17 cellular contexts compared by ENCODE assay signal in the genomic region with DNA sequence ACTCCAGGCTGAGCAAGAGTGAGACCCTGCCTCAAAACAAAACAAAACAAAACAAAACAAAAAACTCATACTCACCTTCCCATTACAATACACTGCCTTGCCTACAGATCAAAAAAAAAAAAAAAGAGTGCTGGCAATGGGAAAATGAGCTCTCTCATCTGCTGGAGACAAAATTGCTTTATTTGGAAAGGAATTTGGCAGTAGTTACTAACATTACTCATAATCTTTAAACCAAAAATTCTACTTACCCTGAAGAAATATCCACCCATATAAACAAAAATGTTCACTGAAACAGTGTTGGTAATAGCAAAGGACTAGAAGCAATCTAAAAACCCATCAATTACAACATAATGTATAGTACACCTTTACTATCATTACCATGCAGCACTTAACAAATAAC.
DNase-seq lines count a peak whose midpoint lies in the region; ATAC-seq, FAIRE-seq and TF ChIP-seq lines count a peak whose summit lies in the region.
"Had no signal": no experiment of that assay in that cellular context is flagged by ENCODE, and none has a peak within 500 bp of the region (broad histone marks: within the 10 kb centered on the region; RNA-seq: fewer than 3 reads in every experiment).

No MANE protein-coding gene starts in this region.

- H3K56ac ChIP-seq in IMR-90 (ENCODE audit: extremely low read depth, insufficient read depth, low read length): no peak overlapping the region

- H3K4me1 ChIP-seq in IMR-90 (ENCODE audit: control insufficient read depth, insufficient read depth, low read length) (peaks cover 3% of the 10 kb centered on the region), esophagus muscularis mucosa (peaks cover 0 to 38% (median 35%) of the 10 kb centered on the region in 4 donors), hepatocyte (ENCODE audit: insufficient read depth) (no peaks in the 10 kb centered on the region)
- H3K4me1 ChIP-seq: BE2C had no signal

- H3K27ac Mint-ChIP-seq in activated CD4-positive, alpha-beta T cell treated with anti-CD3 and anti-CD28 coated beads for 36 hours: no peak overlapping the region
- H3K27ac Mint-ChIP-seq: activated CD4-positive, alpha-beta memory T cell treated with anti-CD3 and anti-CD28 coated beads for 36 hours had no signal

- H2BK20ac ChIP-seq in IMR-90 (ENCODE audit: low read depth, low read length): peak overlapping the region; percentile 94

- H3K4me1 Mint-ChIP-seq in activated CD4-positive, alpha-beta T cell treated with anti-CD3 and anti-CD28 coated beads for 36 hours: peaks cover 4% of the 10 kb centered on the region

- in situ Hi-C loops in IMR-90 (cut with MboI; ENCODE audit: low sequenced_read_pairs): no loop called here

- H3K27me3 ChIP-seq in IMR-90 (ENCODE audit: control insufficient read depth, insufficient read depth, low read length) (no peaks in the 10 kb centered on the region), esophagus muscularis mucosa (no peaks in the 10 kb centered on the region), hepatocyte (no peaks in the 10 kb centered on the region)
- H3K27me3 ChIP-seq: BE2C had no signal

- POLR2A ChIA-PET in IMR-90 (lab: Charles Lee; ENCODE audit: unreplicated experiment): interaction anchor here (0.6 kb wide), 1 partner anchor 214 kb away, joined by 4 read pairs; no protein-coding TSS in a partner anchor
- POLR2A ChIA-PET in activated CD4-positive, alpha-beta T cell treated with anti-CD3 and anti-CD28 coated beads for 36 hours (lab: Charles Lee): interaction anchor here (0.6 kb wide), 1 partner anchor 59 kb away, joined by 3 read pairs; no protein-coding TSS in a partner anchor

- H3K9ac ChIP-seq in IMR-90 (ENCODE audit: low read depth, low read length): no peak overlapping the region

- intact Hi-C loops in IMR-90 (cut with micrococcal nuclease): no loop called here
- intact Hi-C loops in esophagus muscularis mucosa (cut with DNase I): no loop called here
- intact Hi-C loops in activated CD4-positive, alpha-beta T cell treated with anti-CD3 and anti-CD28 coated beads for 36 hours (cut with DNase I, micrococcal nuclease): no loop called here

- H2BK5ac ChIP-seq in IMR-90 (ENCODE audit: low read depth, low read length, poor library complexity, severe bottlenecking): peak overlapping the region; percentile 90

- ATAC-seq in IMR-90 (ENCODE audit: low read depth): peak; percentile 82
- ATAC-seq in activated CD4-positive, alpha-beta T cell treated with anti-CD3 and anti-CD28 coated beads for 36 hours: no peak

- 0 out of 2 replicates have a peak, but pooled peaks cover 1% of the 10 kb centered on the region for H3K36me3 ChIP-seq in IMR-90 (ENCODE audit: control insufficient read depth, insufficient read depth, low read length)
- peaks cover 0 to 3% (median 0%) of the 10 kb centered on the region in 4 donors for H3K36me3 ChIP-seq in esophagus muscularis mucosa
- peaks cover 4% of the 10 kb centered on the region for H3K36me3 ChIP-seq in hepatocyte (replicated peaks; ENCODE audit: insufficient read depth, low read depth)
- H3K36me3 ChIP-seq: BE2C had no signal

- H3K36me3 Mint-ChIP-seq in activated CD4-positive, alpha-beta T cell treated with anti-CD3 and anti-CD28 coated beads for 36 hours (ENCODE audit: low read depth): peaks cover 50% of the 10 kb centered on the region

- no peak for TF ChIP-seq CTCF in IMR-90 (conservative IDR thresholded peaks at IDR 0.05; ENCODE audit: low read depth, low read length)
- no peak for TF ChIP-seq CTCF in esophagus muscularis mucosa (IDR thresholded peaks at IDR 0.05)
- TF ChIP-seq CTCF in hepatocyte (IDR thresholded peaks at IDR 0.05; ENCODE audit: poor library complexity): no peak

- no peaks in the 10 kb centered on the region for H3K79me2 ChIP-seq in hepatocyte

- H2AFZ ChIP-seq in IMR-90 (replicated peaks; ENCODE audit: low read length, poor library complexity) (no peak overlapping the region), hepatocyte (no peak overlapping the region)

- no peak for TF ChIP-seq EP300 in esophagus muscularis mucosa (IDR thresholded peaks at IDR 0.05)

- peak overlapping the region; percentile 91 for H2AK5ac ChIP-seq in IMR-90 (ENCODE audit: low read depth, low read length)

- H3K9me3 Mint-ChIP-seq in activated CD4-positive, alpha-beta T cell treated with anti-CD3 and anti-CD28 coated beads for 36 hours (ENCODE audit: low read depth): peaks cover 7% of the 10 kb centered on the region

- TF ChIP-seq RAD21 in IMR-90 (IDR thresholded peaks at IDR 0.05; ENCODE audit: low read length): no peak

- H3K4me2 ChIP-seq in IMR-90 (ENCODE audit: low read depth, low read length): peak overlapping the region; percentile 52; the same call in 1 of the 2 replicates
- H3K4me2 ChIP-seq in hepatocyte: no peak overlapping the region

- H3K9me2 ChIP-seq in hepatocyte (replicated peaks; ENCODE audit: insufficient read depth): no peaks in the 10 kb centered on the region

- H2AK9ac ChIP-seq in IMR-90 (replicated peaks; ENCODE audit: low read depth, low read length, poor library complexity): no peak overlapping the region

- H3K79me1 ChIP-seq in IMR-90 (ENCODE audit: low read depth in 1 of 2, low read length in 2 of 2): peaks cover 4 to 8% of the 10 kb centered on the region in 2 experiments; a peak in 2 of 4 replicates

- H4K91ac ChIP-seq in IMR-90 (ENCODE audit: insufficient read depth, low read depth, low read length): peak overlapping the region; percentile 87; the same call in 1 of the 2 replicates

- FAIRE-seq in frontal cortex (lab: Jason Lieb, UNC): no peak
- FAIRE-seq: GM12892 had no signal

- no peak overlapping the region for H3K4me3 Mint-ChIP-seq in activated CD4-positive, alpha-beta T cell treated with anti-CD3 and anti-CD28 coated beads for 36 hours
- H3K4me3 Mint-ChIP-seq: activated CD4-positive, alpha-beta memory T cell treated with anti-CD3 and anti-CD28 coated beads for 36 hours had no signal

- peak overlapping the region; percentile 91 for H3K4ac ChIP-seq in IMR-90 (ENCODE audit: low read depth, low read length)

- peak overlapping the region; percentile 78 for H3K18ac ChIP-seq in IMR-90 (ENCODE audit: low read depth, low read length)

- H2BK120ac ChIP-seq in IMR-90 (ENCODE audit: low read depth, low read length): peak overlapping the region; percentile 95

- TF ChIP-seq POLR2A in IMR-90 (IDR thresholded peaks at IDR 0.05; ENCODE audit: low read depth, low read length) (no peak), esophagus muscularis mucosa (IDR thresholded peaks at IDR 0.05; ENCODE audit: low read depth) (no peak)

- H4K5ac ChIP-seq in IMR-90 (ENCODE audit: low read depth, low read length): peak overlapping the region; percentile 77

- peak; percentile 75 for DNase-seq in AG08395 (ENCODE audit: low spot score)
- peak; percentile 85 for DNase-seq in IMR-90
- no peak for DNase-seq in esophagus muscularis mucosa (ENCODE audit: extremely low spot score)
- DNase-seq in myocyte (ENCODE audit: low read depth): peak; percentile 49
- no peak for DNase-seq in C1 segment of cervical spinal cord (lab: John Stamatoyannopoulos, UW)
- no peak for DNase-seq in activated CD4-positive, alpha-beta T cell treated with anti-CD3 and anti-CD28 coated beads for 36 hours
- no peak for DNase-seq in frontal cortex (ENCODE audit: low spot score in 2 of 2)
- DNase-seq in hepatocyte (ENCODE audit: low spot score): no peak
- DNase-seq: activated CD4-positive, alpha-beta memory T cell treated with anti-CD3 and anti-CD28 coated beads for 36 hours; BE2C; central memory CD4-positive, alpha-beta T cell; DND-41; Kasumi-1; NCI-H187 treated with DMSO at 0.1 percent for 48 hours; NCI-H774; T1000 had no signal

- peak overlapping the region; percentile 47 to 93; a peak in 3 of 4 replicates for H4K8ac ChIP-seq in IMR-90 (ENCODE audit: low read depth in 2 of 2, low read length in 2 of 2)

- CTCF ChIA-PET in IMR-90 (lab: Yijun Ruan, JAX): interaction anchor here (0.6 to 1.1 kb wide), 5 partner anchors 12 to 583 kb away, joined by 3 to 6 read pairs (median 4); no protein-coding TSS in a partner anchor
- CTCF ChIA-PET in activated CD4-positive, alpha-beta T cell treated with anti-CD3 and anti-CD28 coated beads for 36 hours (lab: Charles Lee): no interaction called here

- H2BK15ac ChIP-seq in IMR-90 (ENCODE audit: low read depth, low read length): peak overlapping the region; percentile 44; the same call in 1 of the 3 replicates

- peaks cover 3% of the 10 kb centered on the region; the same call in 1 of the 2 replicates for H3K9me1 ChIP-seq in IMR-90 (ENCODE audit: insufficient read depth, low read length)

- H3K14ac ChIP-seq in IMR-90 (replicated peaks; ENCODE audit: low read depth, low read length): peak overlapping the region; percentile 90

- dilution Hi-C loops in IMR-90 (cut with HindIII; ENCODE audit: low sequenced_read_pairs, unreplicated experiment): no loop called here

- H4K20me1 ChIP-seq in IMR-90 (ENCODE audit: insufficient read depth, low read length) (no peaks in the 10 kb centered on the region), hepatocyte (ENCODE audit: insufficient read depth, poor library complexity, severe bottlenecking) (no peaks in the 10 kb centered on the region)

- H3K27ac ChIP-seq in IMR-90 (ENCODE audit: insufficient read depth, low read length) (peak overlapping the region; percentile 81), esophagus muscularis mucosa (replicated peaks in 1 of 4) (peak overlapping the region; percentile 54 to 69 (median 68)), hepatocyte (no peak overlapping the region)

- no peak overlapping the region for H3K23ac ChIP-seq in IMR-90 (ENCODE audit: low read depth, low read length)

- H3K4me3 ChIP-seq in IMR-90 (ENCODE audit: insufficient read depth, low read depth, low read length) (no peak overlapping the region), esophagus muscularis mucosa (no peak overlapping the region), hepatocyte (no peak overlapping the region)

- BruUV-seq in IMR-90 (replicated peaks; lab: Mats Ljungman, UMichigan): no TSS peak

- H3K9me3 ChIP-seq in IMR-90 (ENCODE audit: control insufficient read depth, insufficient read depth, low read length) (no peaks in the 10 kb centered on the region), esophagus muscularis mucosa (no peaks in the 10 kb centered on the region), hepatocyte (ENCODE audit: low read depth) (no peaks in the 10 kb centered on the region)
- H3K9me3 ChIP-seq: BE2C had no signal

- no peaks in the 10 kb centered on the region for H3K27me3 Mint-ChIP-seq in activated CD4-positive, alpha-beta T cell treated with anti-CD3 and anti-CD28 coated beads for 36 hours
- H3K27me3 Mint-ChIP-seq: activated CD4-positive, alpha-beta memory T cell treated with anti-CD3 and anti-CD28 coated beads for 36 hours had no signal

TF ChIP-seq in IMR-90, 13 proteins besides CTCF, POLR2A, EP300 and RAD21 (continues in another document):
- no peak for TF ChIP-seq USF2 (IDR thresholded peaks at IDR 0.05; ENCODE audit: low read depth, low read length)
- TF ChIP-seq SMC3 (IDR thresholded peaks at IDR 0.05; ENCODE audit: low read depth, low read length): no peak

Comparison
In these comparisons a context has a peak if more than half of its experiments do, and no peak if none do; other contexts are left out.
1. DNase-seq: peak in AG08395 (single experiment), IMR-90 (single experiment) and myocyte (single experiment); none in esophagus muscularis mucosa (single experiment), C1 segment of cervical spinal cord (0 of 14), activated CD4-positive, alpha-beta T cell treated with anti-CD3 and anti-CD28 coated beads for 36 hours (single experiment), frontal cortex (0 of 2) and hepatocyte (single experiment).